19 cellular contexts compared by ENCODE assay signal in the genomic region with DNA sequence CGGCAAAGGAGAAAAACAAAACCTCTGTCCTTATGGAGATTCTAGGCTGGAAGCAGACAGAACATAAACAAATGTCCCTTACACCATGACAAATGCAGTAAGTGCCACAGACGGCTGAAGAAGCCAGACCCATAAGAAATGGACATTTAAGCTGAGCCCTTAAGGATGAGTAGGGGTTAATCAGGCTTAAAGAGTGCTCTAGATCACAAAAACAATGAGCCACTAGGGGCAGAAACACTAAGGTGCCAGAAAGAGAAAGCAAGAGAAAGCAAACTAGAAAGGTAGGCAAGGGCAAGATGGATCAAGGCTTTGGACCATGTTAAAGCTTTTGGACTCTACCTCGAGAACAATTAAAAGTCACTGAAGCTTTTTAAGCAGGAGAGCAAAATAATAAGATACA.
A peak's percentile ranks its signal among the peaks of the same experiment; 100 is the strongest.
DNase-seq lines count a peak whose midpoint lies in the region; ATAC-seq and TF ChIP-seq lines count a peak whose summit lies in the region.
"Had no signal": no experiment of that assay in that cellular context is flagged by ENCODE, and none has a peak within 500 bp of the region (broad histone marks: within the 10 kb centered on the region; RNA-seq: fewer than 3 reads in every experiment).

No MANE protein-coding gene starts in this region.

- 72 to 75% (median 74%) methylated on average over 3 of the region's 3 CpGs for WGBS in heart left ventricle, 4 donors
- WGBS in endodermal cell (ENCODE audit: insufficient coverage in 1 of 2, insufficient read length in 1 of 2), 2 experiments, result 91 to 100% methylated on average over 2 to 3 of the region's 3 CpGs

- H3K27me3 Mint-ChIP-seq in endodermal cell (ENCODE audit: insufficient read depth), result peaks cover 16% of the 10 kb centered on the region
- H3K27me3 Mint-ChIP-seq in activated T-helper 2 cell treated with anti-CD3 and anti-CD28 coated beads, Interferon-gamma antibody, Interleukin-2, Interleukin-4, amounts not matched to agents 10 μg/mL and 5 μg/mL and 100 μg/mL, durations not matched to agents 14 hours and 24 hours and 36 hours (ENCODE audit: low read depth), result no peaks in the 10 kb centered on the region
- H3K27me3 Mint-ChIP-seq: IgD-negative memory B cell had no signal

- H3K4me1 ChIP-seq in cardiac muscle cell (ENCODE audit: low read depth), result peaks cover 7% of the 10 kb centered on the region
- peaks cover 0 to 44% (median 13%) of the 10 kb centered on the region in 12 donors for H3K4me1 ChIP-seq in heart left ventricle
- peaks cover 11% of the 10 kb centered on the region for H3K4me1 ChIP-seq in endodermal cell (ENCODE audit: control insufficient read depth, insufficient read depth, low read length)

- DNase-seq in cardiac muscle cell (ENCODE audit: low read depth in 1 of 2, low spot score in 1 of 2) (no peak), heart left ventricle (no peak), NCI-H82 treated with DMSO at 0.1 percent for 48 hours (lab: John Stamatoyannopoulos, UW; ENCODE audit: unreplicated experiment) (peak; percentile 84), endodermal cell (no peak), amniotic stem cell (lab: John Stamatoyannopoulos, UW) (no peak), NCI-H2107 treated with DMSO at 0.1 percent for 48 hours (lab: John Stamatoyannopoulos, UW; ENCODE audit: unreplicated experiment) (no peak)
- DNase-seq in activated T-helper 2 cell treated with anti-CD3 and anti-CD28 coated beads, Interferon-gamma antibody, Interleukin-2, Interleukin-4, amounts not matched to agents 10 μg/mL and 5 μg/mL and 100 μg/mL, durations not matched to agents 14 hours and 24 hours and 36 hours (ENCODE audit: low spot score), result no peak
- DNase-seq: activated CD4-positive, alpha-beta T cell treated with anti-CD3 and anti-CD28 coated beads for 36 hours; activated T-cell treated with anti-CD3 and anti-CD28 coated beads, Interleukin-2, amount 50 U/mL, for 72 hours; DMS79; NCI-H1694; ovary; stimulated activated CD4-positive, alpha-beta T cell treated with anti-CD3 and anti-CD28 coated beads, Interleukin-15, amount 100 ng/mL, for 24 hours; stimulated activated CD8-positive, alpha-beta memory T cell treated with anti-CD3 and anti-CD28 coated beads, Interleukin-4, amount 100 ng/mL, for 48 hours; SW 1271; trophoblast cell had no signal

- H3K36me3 Mint-ChIP-seq in endodermal cell (ENCODE audit: low read depth), result peaks cover 3% of the 10 kb centered on the region
- no peaks in the 10 kb centered on the region for H3K36me3 Mint-ChIP-seq in activated T-helper 2 cell treated with anti-CD3 and anti-CD28 coated beads, Interferon-gamma antibody, Interleukin-2, Interleukin-4, amounts not matched to agents 10 μg/mL and 5 μg/mL and 100 μg/mL, durations not matched to agents 14 hours and 24 hours and 36 hours (ENCODE audit: low read depth)

- no peak overlapping the region for H3K4me3 Mint-ChIP-seq in endodermal cell
- H3K4me3 Mint-ChIP-seq in activated T-helper 2 cell treated with anti-CD3 and anti-CD28 coated beads, Interferon-gamma antibody, Interleukin-2, Interleukin-4, amounts not matched to agents 10 μg/mL and 5 μg/mL and 100 μg/mL, durations not matched to agents 14 hours and 24 hours and 36 hours (ENCODE audit: low read depth), result no peak overlapping the region
- H3K4me3 Mint-ChIP-seq: activated CD4-positive, alpha-beta T cell treated with anti-CD3 and anti-CD28 coated beads for 36 hours; activated T-cell treated with anti-CD3 and anti-CD28 coated beads, Interleukin-2, amount 50 U/mL, for 72 hours; IgD-negative memory B cell had no signal

- H3K4me3 ChIP-seq in cardiac muscle cell (no peak overlapping the region), heart left ventricle (no peak overlapping the region), endodermal cell (ENCODE audit: low read length) (no peak overlapping the region)
- H3K4me3 ChIP-seq: lung, ovary had no signal

- peaks cover 7% of the 10 kb centered on the region for H3K9me3 Mint-ChIP-seq in endodermal cell
- no peaks in the 10 kb centered on the region for H3K9me3 Mint-ChIP-seq in activated T-helper 2 cell treated with anti-CD3 and anti-CD28 coated beads, Interferon-gamma antibody, Interleukin-2, Interleukin-4, amounts not matched to agents 10 μg/mL and 5 μg/mL and 100 μg/mL, durations not matched to agents 14 hours and 24 hours and 36 hours

- H3K9me3 ChIP-seq in cardiac muscle cell (ENCODE audit: low read depth), result no peaks in the 10 kb centered on the region
- H3K9me3 ChIP-seq in heart left ventricle, result no peaks in the 10 kb centered on the region
- H3K9me3 ChIP-seq in endodermal cell (ENCODE audit: control insufficient read depth, low read length), result no peaks in the 10 kb centered on the region
- H3K9me3 ChIP-seq: ovary had no signal

- H3K27me3 ChIP-seq in cardiac muscle cell (no peaks in the 10 kb centered on the region), heart left ventricle (no peaks in the 10 kb centered on the region), endodermal cell (ENCODE audit: control insufficient read depth, insufficient read depth, low read length, poor library complexity, severe bottlenecking) (peaks cover 13% of the 10 kb centered on the region)
- H3K27me3 ChIP-seq: ovary had no signal

- no peak for ATAC-seq in heart left ventricle
- ATAC-seq in HG03520 (IDR thresholded peaks at IDR 0.05; ENCODE audit: unreplicated experiment), result no peak
- ATAC-seq: activated CD4-positive, alpha-beta T cell treated with anti-CD3 and anti-CD28 coated beads for 36 hours; activated T-cell treated with anti-CD3 and anti-CD28 coated beads, Interleukin-2, amount 50 U/mL, for 72 hours had no signal

- H3K27ac ChIP-seq in cardiac muscle cell, result no peak overlapping the region
- no peak overlapping the region for H3K27ac ChIP-seq in heart left ventricle
- no peak overlapping the region for H3K27ac ChIP-seq in endodermal cell (ENCODE audit: low read depth, low read length)
- H3K27ac ChIP-seq: ovary had no signal

- TF ChIP-seq POLR2A in heart left ventricle (IDR thresholded peaks at IDR 0.05), result no peak

- H3K9ac ChIP-seq in endodermal cell (ENCODE audit: extremely low read depth, low read length, poor library complexity, severe bottlenecking), result no peak overlapping the region

- H3K27ac Mint-ChIP-seq in endodermal cell, result no peak overlapping the region
- H3K27ac Mint-ChIP-seq in activated T-helper 2 cell treated with anti-CD3 and anti-CD28 coated beads, Interferon-gamma antibody, Interleukin-2, Interleukin-4, amounts not matched to agents 10 μg/mL and 5 μg/mL and 100 μg/mL, durations not matched to agents 14 hours and 24 hours and 36 hours, result no peak overlapping the region
- H3K27ac Mint-ChIP-seq: activated CD4-positive, alpha-beta T cell treated with anti-CD3 and anti-CD28 coated beads for 36 hours; activated T-cell treated with anti-CD3 and anti-CD28 coated beads, Interleukin-2, amount 50 U/mL, for 72 hours; IgD-negative memory B cell had no signal

- H3K36me3 ChIP-seq in cardiac muscle cell, result no peaks in the 10 kb centered on the region
- H3K36me3 ChIP-seq in heart left ventricle, result no peaks in the 10 kb centered on the region
- no peaks in the 10 kb centered on the region for H3K36me3 ChIP-seq in endodermal cell (ENCODE audit: control insufficient read depth, insufficient read depth, low read length)
- H3K36me3 ChIP-seq: ovary had no signal

- H3K4me1 Mint-ChIP-seq in endodermal cell, result peaks cover 14% of the 10 kb centered on the region
- H3K4me1 Mint-ChIP-seq in activated T-helper 2 cell treated with anti-CD3 and anti-CD28 coated beads, Interferon-gamma antibody, Interleukin-2, Interleukin-4, amounts not matched to agents 10 μg/mL and 5 μg/mL and 100 μg/mL, durations not matched to agents 14 hours and 24 hours and 36 hours (ENCODE audit: low read depth), result no peaks in the 10 kb centered on the region
- H3K4me1 Mint-ChIP-seq: activated CD4-positive, alpha-beta T cell treated with anti-CD3 and anti-CD28 coated beads for 36 hours; IgD-negative memory B cell had no signal

- TF ChIP-seq CTCF in cardiac muscle cell (IDR thresholded peaks at IDR 0.05; ENCODE audit: low read depth, low read length), result peak; percentile 36
- TF ChIP-seq CTCF in heart left ventricle (IDR thresholded peaks at IDR 0.05), result peak in 1 of 12 donors; percentile 18
- TF ChIP-seq CTCF in endodermal cell (conservative IDR thresholded peaks at IDR 0.05), result peak; percentile 73

- intact Hi-C loops in heart left ventricle (cut with DNase I), result no loop called here
- intact Hi-C loops in activated T-helper 2 cell treated with anti-CD3 and anti-CD28 coated beads, Interferon-gamma antibody, Interleukin-2, Interleukin-4, amounts not matched to agents 10 μg/mL and 5 μg/mL and 100 μg/mL, durations not matched to agents 14 hours and 24 hours and 36 hours (cut with micrococcal nuclease), result no loop called here
